In the genomic region with DNA sequence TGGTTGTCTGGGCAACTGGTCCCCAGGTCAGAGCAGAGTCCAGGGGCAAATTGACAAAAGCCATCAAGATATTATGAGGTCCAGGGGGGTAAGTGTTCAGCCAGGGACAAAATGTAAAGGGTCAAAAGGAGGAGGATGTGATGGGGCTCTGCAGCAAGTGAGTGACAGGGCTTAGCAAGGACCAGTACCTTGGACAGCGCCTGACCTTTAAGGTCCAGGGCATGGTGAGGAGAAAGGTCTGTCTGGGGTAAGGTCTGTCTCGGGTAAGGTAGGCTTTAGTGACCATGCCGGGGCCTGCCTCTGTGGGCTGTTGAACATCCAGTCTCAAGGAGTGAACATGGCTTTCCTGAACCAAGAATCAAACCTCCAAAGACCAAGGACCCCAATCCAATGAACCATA, we compare ENCODE assay signal across 1 cellular context.
A peak's percentile ranks its signal among the peaks of the same experiment; 100 is the strongest.
TF ChIP-seq lines count a peak whose summit lies in the region.

No MANE protein-coding gene starts in this region.

TF ChIP-seq in HepG2, 621 proteins besides CTCF, POLR2A, EP300 and RAD21 (continued from another document and continues in another):
- TF ChIP-seq GABPA (IDR thresholded peaks at IDR 0.05; ENCODE audit: low read depth, low read length) (no peak), GABPA (CRISPR knock-in tag; IDR thresholded peaks at IDR 0.05; ENCODE audit: low read depth) (no peak), TBL1XR1 (IDR thresholded peaks at IDR 0.05; ENCODE audit: borderline replicate concordance, low read length, partially characterized antibody) (no peak), KDM4B (CRISPR knock-in tag; IDR thresholded peaks at IDR 0.05) (no peak), SRY (CRISPR knock-in tag; IDR thresholded peaks at IDR 0.05) (0 out of 2 replicates have a peak, but pooled peaks have one; percentile 27), NRL (CRISPR knock-in tag; IDR thresholded peaks at IDR 0.05; ENCODE audit: borderline replicate concordance) (no peak), ZNF513 (CRISPR knock-in tag; conservative IDR thresholded peaks at IDR 0.05) (no peak), THAP11 (CRISPR knock-in tag; IDR thresholded peaks at IDR 0.05) (peak; percentile 53; the same call in 1 of the 2 replicates), ESRRA (CRISPR knock-in tag; IDR thresholded peaks at IDR 0.05; ENCODE audit: low read depth) (no peak), ZBTB44 (CRISPR knock-in tag; IDR thresholded peaks at IDR 0.05) (0 out of 2 replicates have a peak, but pooled peaks have one; percentile 73), SIX4 (CRISPR knock-in tag; IDR thresholded peaks at IDR 0.05) (no peak), PAX8 (CRISPR knock-in tag; IDR thresholded peaks at IDR 0.05; ENCODE audit: borderline replicate concordance) (no peak), ZNF501 (CRISPR knock-in tag; IDR thresholded peaks at IDR 0.05) (no peak), SP5 (CRISPR knock-in tag; IDR thresholded peaks at IDR 0.05; ENCODE audit: borderline replicate concordance, low read depth) (no peak), PRPF4 (IDR thresholded peaks at IDR 0.05; ENCODE audit: low read depth, low read length, poor library complexity, severe bottlenecking) (no peak), MAZ (IDR thresholded peaks at IDR 0.05; ENCODE audit: borderline replicate concordance, low read depth, low read length) (no peak), MAZ (CRISPR knock-in tag; IDR thresholded peaks at IDR 0.05; ENCODE audit: low read depth) (no peak), ZNF772 (CRISPR knock-in tag; IDR thresholded peaks at IDR 0.05) (no peak), MXD3 (CRISPR knock-in tag; IDR thresholded peaks at IDR 0.05) (0 out of 2 replicates have a peak, but pooled peaks have one; percentile 30), ZNF451 (CRISPR knock-in tag; IDR thresholded peaks at IDR 0.05) (no peak), ZNF207 (IDR thresholded peaks at IDR 0.05; ENCODE audit: borderline replicate concordance) (no peak), ZFY (CRISPR knock-in tag; IDR thresholded peaks at IDR 0.05) (peak; percentile 23; the same call in 1 of the 2 replicates), MTF2 (CRISPR knock-in tag; IDR thresholded peaks at IDR 0.05; ENCODE audit: borderline replicate concordance) (no peak), MTERF4 (CRISPR knock-in tag; IDR thresholded peaks at IDR 0.05) (no peak), ZNF549 (CRISPR knock-in tag; IDR thresholded peaks at IDR 0.05) (no peak), IKZF1 (IDR thresholded peaks at IDR 0.05) (no peak), KDM6A (CRISPR knock-in tag; IDR thresholded peaks at IDR 0.05; ENCODE audit: low read depth) (no peak), ZNF232 (CRISPR knock-in tag; IDR thresholded peaks at IDR 0.05; ENCODE audit: borderline replicate concordance) (peak; percentile 52; the same call in 1 of the 2 replicates), KLF9 (CRISPR knock-in tag; IDR thresholded peaks at IDR 0.05; ENCODE audit: low read depth) (no peak), PITX1 (CRISPR knock-in tag; IDR thresholded peaks at IDR 0.05) (no peak), ZNF644 (CRISPR knock-in tag; IDR thresholded peaks at IDR 0.05; ENCODE audit: low read depth) (peak; percentile 38; the same call in 1 of the 2 replicates), SKI (IDR thresholded peaks at IDR 0.05; ENCODE audit: partially characterized antibody) (no peak), ZFP90 (CRISPR knock-in tag; IDR thresholded peaks at IDR 0.05; ENCODE audit: borderline replicate concordance) (no peak), DNMT3B (CRISPR knock-in tag; conservative IDR thresholded peaks at IDR 0.05) (no peak), ZNF33B (CRISPR knock-in tag; IDR thresholded peaks at IDR 0.05) (no peak), ZNF580 (CRISPR knock-in tag; IDR thresholded peaks at IDR 0.05; ENCODE audit: borderline replicate concordance, low read depth) (no peak), ZNF746 (CRISPR knock-in tag; IDR thresholded peaks at IDR 0.05) (no peak), YEATS4 (CRISPR knock-in tag; IDR thresholded peaks at IDR 0.05; ENCODE audit: borderline replicate concordance) (no peak), MIER3 (CRISPR knock-in tag; IDR thresholded peaks at IDR 0.05; ENCODE audit: borderline replicate concordance) (no peak), TGIF2 (CRISPR knock-in tag; IDR thresholded peaks at IDR 0.05) (peak; percentile 38; the same call in 1 of the 2 replicates), ZNF558 (CRISPR knock-in tag; IDR thresholded peaks at IDR 0.05; ENCODE audit: borderline replicate concordance) (no peak), ELK4 (CRISPR knock-in tag; IDR thresholded peaks at IDR 0.05; ENCODE audit: borderline replicate concordance) (no peak), ZNF292 (CRISPR knock-in tag; IDR thresholded peaks at IDR 0.05; ENCODE audit: borderline replicate concordance, low read depth) (no peak), ZNF703 (CRISPR knock-in tag; IDR thresholded peaks at IDR 0.05; ENCODE audit: borderline replicate concordance) (no peak), ZNF564 (CRISPR knock-in tag; IDR thresholded peaks at IDR 0.05) (no peak), HMG20A (CRISPR knock-in tag; IDR thresholded peaks at IDR 0.05; ENCODE audit: borderline replicate concordance) (no peak), IKZF4 (CRISPR knock-in tag; IDR thresholded peaks at IDR 0.05; ENCODE audit: borderline replicate concordance, low read depth, not compliant biosample characterization) (no peak)
- TF ChIP-seq, protein P1, sequence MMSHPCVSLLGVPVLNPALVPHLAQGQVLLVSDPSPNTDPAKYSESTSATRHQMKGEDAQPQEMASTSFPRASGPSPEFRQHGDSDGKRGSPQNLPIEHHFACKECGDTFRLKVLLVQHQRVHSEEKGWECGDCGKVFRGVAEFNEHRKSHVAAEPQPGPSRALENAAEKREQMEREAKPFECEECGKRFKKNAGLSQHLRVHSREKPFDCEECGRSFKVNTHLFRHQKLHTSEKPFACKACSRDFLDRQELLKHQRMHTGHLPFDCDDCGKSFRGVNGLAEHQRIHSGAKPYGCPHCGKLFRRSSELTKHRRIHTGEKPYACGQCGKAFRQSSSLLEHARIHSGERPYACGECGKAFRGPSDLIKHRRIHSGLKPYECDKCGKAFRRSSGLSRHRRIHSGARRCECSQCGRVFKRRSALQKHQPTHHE (CRISPR knock-in tag; IDR thresholded peaks at IDR 0.05; ENCODE audit: borderline replicate concordance), result no peak
- TF ChIP-seq, protein P2, sequence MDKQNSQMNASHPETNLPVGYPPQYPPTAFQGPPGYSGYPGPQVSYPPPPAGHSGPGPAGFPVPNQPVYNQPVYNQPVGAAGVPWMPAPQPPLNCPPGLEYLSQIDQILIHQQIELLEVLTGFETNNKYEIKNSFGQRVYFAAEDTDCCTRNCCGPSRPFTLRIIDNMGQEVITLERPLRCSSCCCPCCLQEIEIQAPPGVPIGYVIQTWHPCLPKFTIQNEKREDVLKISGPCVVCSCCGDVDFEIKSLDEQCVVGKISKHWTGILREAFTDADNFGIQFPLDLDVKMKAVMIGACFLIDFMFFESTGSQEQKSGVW (CRISPR knock-in tag; IDR thresholded peaks at IDR 0.05; ENCODE audit: borderline replicate concordance), result no peak
- TF ChIP-seq, protein P3, sequence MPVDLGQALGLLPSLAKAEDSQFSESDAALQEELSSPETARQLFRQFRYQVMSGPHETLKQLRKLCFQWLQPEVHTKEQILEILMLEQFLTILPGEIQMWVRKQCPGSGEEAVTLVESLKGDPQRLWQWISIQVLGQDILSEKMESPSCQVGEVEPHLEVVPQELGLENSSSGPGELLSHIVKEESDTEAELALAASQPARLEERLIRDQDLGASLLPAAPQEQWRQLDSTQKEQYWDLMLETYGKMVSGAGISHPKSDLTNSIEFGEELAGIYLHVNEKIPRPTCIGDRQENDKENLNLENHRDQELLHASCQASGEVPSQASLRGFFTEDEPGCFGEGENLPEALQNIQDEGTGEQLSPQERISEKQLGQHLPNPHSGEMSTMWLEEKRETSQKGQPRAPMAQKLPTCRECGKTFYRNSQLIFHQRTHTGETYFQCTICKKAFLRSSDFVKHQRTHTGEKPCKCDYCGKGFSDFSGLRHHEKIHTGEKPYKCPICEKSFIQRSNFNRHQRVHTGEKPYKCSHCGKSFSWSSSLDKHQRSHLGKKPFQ (CRISPR knock-in tag; IDR thresholded peaks at IDR 0.05; ENCODE audit: insufficient replicate concordance), result no peak
- TF ChIP-seq, protein P4, sequence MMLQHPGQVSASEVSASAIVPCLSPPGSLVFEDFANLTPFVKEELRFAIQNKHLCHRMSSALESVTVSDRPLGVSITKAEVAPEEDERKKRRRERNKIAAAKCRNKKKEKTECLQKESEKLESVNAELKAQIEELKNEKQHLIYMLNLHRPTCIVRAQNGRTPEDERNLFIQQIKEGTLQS (CRISPR knock-in tag; IDR thresholded peaks at IDR 0.05), result no peak
- TF ChIP-seq, protein P5, sequence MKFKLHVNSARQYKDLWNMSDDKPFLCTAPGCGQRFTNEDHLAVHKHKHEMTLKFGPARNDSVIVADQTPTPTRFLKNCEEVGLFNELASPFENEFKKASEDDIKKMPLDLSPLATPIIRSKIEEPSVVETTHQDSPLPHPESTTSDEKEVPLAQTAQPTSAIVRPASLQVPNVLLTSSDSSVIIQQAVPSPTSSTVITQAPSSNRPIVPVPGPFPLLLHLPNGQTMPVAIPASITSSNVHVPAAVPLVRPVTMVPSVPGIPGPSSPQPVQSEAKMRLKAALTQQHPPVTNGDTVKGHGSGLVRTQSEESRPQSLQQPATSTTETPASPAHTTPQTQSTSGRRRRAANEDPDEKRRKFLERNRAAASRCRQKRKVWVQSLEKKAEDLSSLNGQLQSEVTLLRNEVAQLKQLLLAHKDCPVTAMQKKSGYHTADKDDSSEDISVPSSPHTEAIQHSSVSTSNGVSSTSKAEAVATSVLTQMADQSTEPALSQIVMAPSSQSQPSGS (CRISPR knock-in tag; IDR thresholded peaks at IDR 0.05), result peak; percentile 33; the same call in 1 of the 2 replicates
- TF ChIP-seq, protein P6, sequence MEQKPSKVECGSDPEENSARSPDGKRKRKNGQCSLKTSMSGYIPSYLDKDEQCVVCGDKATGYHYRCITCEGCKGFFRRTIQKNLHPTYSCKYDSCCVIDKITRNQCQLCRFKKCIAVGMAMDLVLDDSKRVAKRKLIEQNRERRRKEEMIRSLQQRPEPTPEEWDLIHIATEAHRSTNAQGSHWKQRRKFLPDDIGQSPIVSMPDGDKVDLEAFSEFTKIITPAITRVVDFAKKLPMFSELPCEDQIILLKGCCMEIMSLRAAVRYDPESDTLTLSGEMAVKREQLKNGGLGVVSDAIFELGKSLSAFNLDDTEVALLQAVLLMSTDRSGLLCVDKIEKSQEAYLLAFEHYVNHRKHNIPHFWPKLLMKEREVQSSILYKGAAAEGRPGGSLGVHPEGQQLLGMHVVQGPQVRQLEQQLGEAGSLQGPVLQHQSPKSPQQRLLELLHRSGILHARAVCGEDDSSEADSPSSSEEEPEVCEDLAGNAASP (CRISPR knock-in tag; IDR thresholded peaks at IDR 0.05; ENCODE audit: borderline replicate concordance), result peak; percentile 54; the same call in 1 of the 2 replicates
